In the genomic region with DNA sequence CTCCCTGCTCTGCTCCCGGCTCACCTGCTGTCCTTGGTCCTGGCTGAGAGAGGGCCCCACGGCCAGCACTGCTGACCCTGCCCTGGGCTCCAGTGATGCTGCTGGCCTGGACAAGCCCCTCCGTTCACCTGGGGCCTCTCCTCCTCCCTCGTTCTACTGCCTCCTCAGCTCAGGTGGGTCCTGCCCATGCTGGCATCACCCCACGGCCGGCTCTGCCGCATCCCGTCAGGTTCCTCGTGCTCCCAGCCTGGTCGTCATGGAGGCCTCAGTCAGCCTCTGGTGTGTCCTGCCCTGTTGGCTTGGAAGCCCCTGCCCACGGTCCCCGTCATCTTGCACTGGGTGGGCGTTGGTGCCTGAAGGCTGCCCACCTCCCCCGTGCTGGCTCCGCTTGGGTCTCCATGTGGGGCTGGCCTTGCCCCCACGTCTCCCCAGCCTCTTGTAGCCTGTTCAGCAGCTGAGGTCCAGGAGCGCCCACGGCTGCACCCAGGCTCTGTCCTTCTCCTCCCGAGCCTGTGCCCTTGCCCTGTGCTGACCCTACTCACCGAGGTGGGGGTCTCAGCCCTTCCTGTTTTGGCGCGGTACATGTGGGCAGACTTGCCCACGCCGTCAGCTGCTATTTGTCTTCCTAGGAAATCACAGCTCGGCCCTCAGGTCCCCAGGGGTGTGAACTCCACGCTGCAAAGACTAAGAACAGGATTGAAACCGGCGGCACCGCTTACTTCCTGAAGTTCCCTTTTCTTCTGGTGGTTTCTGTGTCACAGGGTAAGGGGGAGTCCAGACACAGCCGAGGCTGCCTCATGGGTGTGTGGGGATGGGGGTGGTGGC, we compare ENCODE assay signal across 22 cellular contexts.
A peak's percentile ranks its signal among the peaks of the same experiment; 100 is the strongest.
DNase-seq lines count a peak whose midpoint lies in the region; ATAC-seq, FAIRE-seq and TF ChIP-seq lines count a peak whose summit lies in the region.
"Had no signal": no experiment of that assay in that cellular context is flagged by ENCODE, and none has a peak within 500 bp of the region (broad histone marks: within the 10 kb centered on the region; RNA-seq: fewer than 3 reads in every experiment).

No MANE protein-coding gene starts in this region.

- no peaks in the 10 kb centered on the region for H3K4me1 ChIP-seq in HEK293 (ENCODE audit: control insufficient read depth, insufficient read depth, low read length)
- peaks cover 9% of the 10 kb centered on the region for H3K4me1 ChIP-seq in GM12878 (ENCODE audit: control insufficient read depth, insufficient read depth, low read length)
- no peaks in the 10 kb centered on the region for H3K4me1 ChIP-seq in prostate gland (replicated peaks)
- H3K4me1 ChIP-seq in transverse colon = no peaks in the 10 kb centered on the region
- H3K4me1 ChIP-seq in CD4-positive, alpha-beta memory T cell (ENCODE audit: insufficient read depth, low read length) = no peaks in the 10 kb centered on the region
- H3K4me1 ChIP-seq: HAP-1 had no signal

- peaks cover 4 to 6% of the 10 kb centered on the region in 2 donors for H3K27me3 Mint-ChIP-seq in CD4-positive, alpha-beta memory T cell
- H3K27me3 Mint-ChIP-seq: activated CD8-positive, alpha-beta memory T cell treated with anti-CD3 and anti-CD28 coated beads, Interleukin-2, amount 10 ng/mL, durations not matched to agents 7 days and 5 days had no signal

- peaks cover 0 to 3% (median under 1%) of the 10 kb centered on the region in 4 donors for H3K4me1 Mint-ChIP-seq in CD4-positive, alpha-beta memory T cell
- H3K4me1 Mint-ChIP-seq: activated CD8-positive, alpha-beta memory T cell treated with anti-CD3 and anti-CD28 coated beads, Interleukin-2, amount 10 ng/mL, durations not matched to agents 7 days and 5 days had no signal

- H3K27ac ChIP-seq in HEK293 (ENCODE audit: extremely low read depth, low read depth, low read length) (no peak overlapping the region), GM12878 (ENCODE audit: control insufficient read depth, insufficient read depth) (no peak overlapping the region), prostate gland (no peak overlapping the region), transverse colon (no peak overlapping the region)
- no peak overlapping the region for H3K27ac ChIP-seq in CD4-positive, alpha-beta memory T cell (ENCODE audit: low read depth, low read length)
- H3K27ac ChIP-seq: C4-2B, thoracic aorta had no signal

- TF ChIP-seq POLR2A in GM12878 (IDR thresholded peaks at IDR 0.05; ENCODE audit: low read depth, low read length) (no peak), prostate gland (IDR thresholded peaks at IDR 0.05) (no peak), transverse colon (IDR thresholded peaks at IDR 0.05) (no peak)

- POLR2A ChIA-PET in HEK293 (lab: Yijun Ruan, JAX) (no interaction called here), GM12878 (lab: Charles Lee) (no interaction called here)
- POLR2A ChIA-PET in CD4-positive, alpha-beta memory T cell (lab: Charles Lee; ENCODE audit: partially characterized antibody) = no interaction called here

- SMC1A ChIA-PET in GM12878 (lab: Charles Lee; ENCODE audit: uncharacterized antibody, unreplicated experiment) = interaction anchor here (0.7 kb wide), 1 partner anchor 12 kb away, joined by 3 read pairs; no protein-coding TSS in a partner anchor

- no peak for FAIRE-seq in GM12878 (lab: Jason Lieb, UNC)

- H3K4me3 Mint-ChIP-seq in CD4-positive, alpha-beta memory T cell = no peak overlapping the region
- H3K4me3 Mint-ChIP-seq: activated CD8-positive, alpha-beta memory T cell treated with anti-CD3 and anti-CD28 coated beads, Interleukin-2, amount 10 ng/mL, durations not matched to agents 7 days and 5 days; T-helper 1 cell treated with Interleukin-12 subunit alpha and Interleukin-12 subunit beta and Interleukin-4 antibody, amounts not matched to agents 30 μg/mL and 1 μg/mL, for 36 hours had no signal

- H3K4me3 ChIP-seq in HEK293 (ENCODE audit: low read depth, low read length) (no peak overlapping the region), GM12878 (no peak overlapping the region), prostate gland (no peak overlapping the region), transverse colon (no peak overlapping the region)
- no peak overlapping the region for H3K4me3 ChIP-seq in CD4-positive, alpha-beta memory T cell (ENCODE audit: low read length in 2 of 2)
- H3K4me3 ChIP-seq: HAP-1, skin epidermis, thoracic aorta had no signal

- BruUV-seq in GM12878 (replicated peaks; lab: Mats Ljungman, UMichigan) = no TSS peak

- DNase-seq in GM13977 (ENCODE audit: low spot score) = peak; percentile 38
- DNase-seq in GM12878 (ENCODE audit: low read depth, low spot score) = no peak
- peak; percentile 2 for DNase-seq in prostate gland (ENCODE audit: low spot score)
- DNase-seq in transverse colon = no peak
- DNase-seq in CD4-positive, alpha-beta memory T cell = no peak
- DNase-seq: activated CD4-positive, CD25-positive, alpha-beta regulatory T cell; activated CD8-positive, alpha-beta memory T cell treated with anti-CD3 and anti-CD28 coated beads, Interleukin-2, amount 10 ng/mL, durations not matched to agents 7 days and 5 days; anterior cingulate cortex; cerebellar nuclear complex; DMS153; NCI-H2081 treated with DMSO at 0.1 percent for 48 hours; NCI-H510A; SHP77 treated with DMSO at 0.1 percent for 48 hours; stimulated activated CD4-positive, alpha-beta T cell treated with anti-CD3 and anti-CD28 coated beads, Interleukin-4, amount 100 ng/mL, for 24 hours had no signal

- H3K27me3 ChIP-seq in GM12878 (replicated peaks in 1 of 2; ENCODE audit: control insufficient read depth in 2 of 2, insufficient read depth in 2 of 2, low read length in 1 of 2) (no peaks in the 10 kb centered on the region; a peak in 2 of 4 replicates), prostate gland (replicated peaks; ENCODE audit: insufficient read depth) (no peaks in the 10 kb centered on the region), transverse colon (no peaks in the 10 kb centered on the region)
- no peaks in the 10 kb centered on the region for H3K27me3 ChIP-seq in CD4-positive, alpha-beta memory T cell (ENCODE audit: insufficient read depth, low read length)

- peak; percentile 85 for ATAC-seq in GM12878
- no peak for ATAC-seq in GM21515 (IDR thresholded peaks at IDR 0.05; ENCODE audit: unreplicated experiment)
- ATAC-seq in HG03469 (IDR thresholded peaks at IDR 0.05; ENCODE audit: unreplicated experiment) = no peak
- ATAC-seq: activated CD8-positive, alpha-beta memory T cell treated with anti-CD3 and anti-CD28 coated beads, Interleukin-2, amount 10 ng/mL, durations not matched to agents 7 days and 5 days had no signal

- intact Hi-C loops in GM12878 (cut with micrococcal nuclease; ENCODE audit: unreplicated experiment) = no loop called here
- intact Hi-C loops in prostate gland (cut with DNase I) = no loop called here
- intact Hi-C loops in transverse colon (cut with DNase I; ENCODE audit: low total_unique reads) = no loop called here
- intact Hi-C loops in CD4-positive, alpha-beta memory T cell (cut with micrococcal nuclease) = no loop called here

- H3K27ac Mint-ChIP-seq in CD4-positive, alpha-beta memory T cell = peak overlapping the region in 1 of 7 donors; percentile 46
- H3K27ac Mint-ChIP-seq: activated CD8-positive, alpha-beta memory T cell treated with anti-CD3 and anti-CD28 coated beads, Interleukin-2, amount 10 ng/mL, durations not matched to agents 7 days and 5 days; T-helper 1 cell treated with Interleukin-12 subunit alpha and Interleukin-12 subunit beta and Interleukin-4 antibody, amounts not matched to agents 30 μg/mL and 1 μg/mL, for 36 hours had no signal

- H4K20me1 ChIP-seq in GM12878 (ENCODE audit: control insufficient read depth, insufficient read depth) = no peaks in the 10 kb centered on the region

- no peaks in the 10 kb centered on the region for H3K36me3 Mint-ChIP-seq in CD4-positive, alpha-beta memory T cell
- H3K36me3 Mint-ChIP-seq: activated CD8-positive, alpha-beta memory T cell treated with anti-CD3 and anti-CD28 coated beads, Interleukin-2, amount 10 ng/mL, durations not matched to agents 7 days and 5 days had no signal

- RAD21 ChIA-PET in GM12878 (lab: Charles Lee; ENCODE audit: unreplicated experiment) = no interaction called here

- CTCF ChIA-PET in HEK293 (lab: Yijun Ruan, JAX) (no interaction called here), GM12878 (lab: Yijun Ruan, JAX) (no interaction called here)
- CTCF ChIA-PET in CD4-positive, alpha-beta memory T cell (lab: Charles Lee; ENCODE audit: partially characterized antibody) = no interaction called here

- no peaks in the 10 kb centered on the region for H3K79me2 ChIP-seq in GM12878 (ENCODE audit: control insufficient read depth, insufficient read depth, low read length)

- WGBS in GM12878 (ENCODE audit: insufficient coverage, insufficient replicate concordance, low lambda C conversion rate, missing lambda C conversion rate) = 4% methylated on average over 30 of the region's 30 CpGs
- WGBS in prostate gland = 79% methylated on average over 30 of the region's 30 CpGs
- WGBS in transverse colon (ENCODE audit: low coverage in 1 of 2), 2 donors = 60 to 69% methylated on average over 1 to 27 of the region's 30 CpGs

- no peak for TF ChIP-seq RAD21 in GM12878 (IDR thresholded peaks at IDR 0.05; ENCODE audit: insufficient read depth, low read depth, low read length)

- H3K36me3 ChIP-seq in HEK293 (ENCODE audit: control insufficient read depth in 2 of 2, insufficient read depth in 1 of 2, low read length in 2 of 2) (no peaks in the 10 kb centered on the region), GM12878 (ENCODE audit: control insufficient read depth in 2 of 2, insufficient read depth in 2 of 2, low read length in 1 of 2) (no peaks in the 10 kb centered on the region), prostate gland (no peaks in the 10 kb centered on the region), transverse colon (no peaks in the 10 kb centered on the region)
- H3K36me3 ChIP-seq in CD4-positive, alpha-beta memory T cell (ENCODE audit: insufficient read depth, low read length) = no peaks in the 10 kb centered on the region
- H3K36me3 ChIP-seq: HAP-1, thoracic aorta had no signal

- in situ Hi-C loops in GM13977 (cut with MboI; ENCODE audit: low pct_unique_long_range_greater_than_20kb, low sequenced_read_pairs, unreplicated experiment) = no loop called here
- in situ Hi-C loops in GM12878 (cut with MboI) = no loop called here
- in situ Hi-C loops in transverse colon (cut with MboI; ENCODE audit: low pct_ligation_motif_present in 1 of 4, low pct_unique_long_range_greater_than_20kb in 1 of 4, low sequenced_read_pairs in 3 of 4) = no loop called here

- H3K9me3 ChIP-seq in HEK293 (ENCODE audit: control insufficient read depth, insufficient read depth, low read depth, low read length) (no peaks in the 10 kb centered on the region), GM12878 (replicated peaks; ENCODE audit: control insufficient read depth, insufficient read depth, low read length) (no peaks in the 10 kb centered on the region; the same call in 2 of the 3 replicates), prostate gland (no peaks in the 10 kb centered on the region), transverse colon (no peaks in the 10 kb centered on the region)
- no peaks in the 10 kb centered on the region for H3K9me3 ChIP-seq in CD4-positive, alpha-beta memory T cell (ENCODE audit: control insufficient read depth in 1 of 2, low read length in 2 of 2)
- H3K9me3 ChIP-seq: HAP-1, thoracic aorta had no signal

- no peak overlapping the region for H2AFZ ChIP-seq in GM12878 (ENCODE audit: control insufficient read depth, low read depth, low read length)

- peaks cover 0 to 5% (median 0%) of the 10 kb centered on the region in 8 donors for H3K9me3 Mint-ChIP-seq in CD4-positive, alpha-beta memory T cell
- H3K9me3 Mint-ChIP-seq: T-helper 1 cell treated with Interleukin-12 subunit alpha and Interleukin-12 subunit beta and Interleukin-4 antibody, amounts not matched to agents 30 μg/mL and 1 μg/mL, for 36 hours had no signal

- H3K4me2 ChIP-seq in GM12878 (ENCODE audit: control insufficient read depth, insufficient read depth) = 0 out of 2 replicates have a peak overlapping the region, but pooled peaks have one; percentile 17

- TF ChIP-seq EP300 in GM12878 (IDR thresholded peaks at IDR 0.05; ENCODE audit: borderline replicate concordance in 1 of 2, control insufficient read depth in 1 of 2, low read depth in 2 of 2, low read length in 2 of 2) (no peak), transverse colon (IDR thresholded peaks at IDR 0.05; ENCODE audit: low read depth) (no peak)

- no peak overlapping the region for H3K9ac ChIP-seq in GM12878 (ENCODE audit: control insufficient read depth, insufficient read depth, low read length)

- TF ChIP-seq CTCF in GM13977 (IDR thresholded peaks at IDR 0.05; ENCODE audit: extremely low read depth, insufficient read depth, missing control alignments) = no peak
- no peak for TF ChIP-seq CTCF in HEK293 (tag by site-specific recombination; IDR thresholded peaks at IDR 0.05)
- TF ChIP-seq CTCF in GM12878 (IDR thresholded peaks at IDR 0.05 in 2 of 3, conservative IDR thresholded peaks at IDR 0.05 in 1 of 3; ENCODE audit: control insufficient read depth in 2 of 3, extremely low read depth in 1 of 3, insufficient read depth in 1 of 3, low read depth in 3 of 3, low read length in 3 of 3) = no peak
- TF ChIP-seq CTCF in prostate gland (IDR thresholded peaks at IDR 0.05) = no peak
- no peak for TF ChIP-seq CTCF in transverse colon (IDR thresholded peaks at IDR 0.05)

Comparison
In these comparisons a context has a peak if more than half of its experiments do, and no peak if none do; other contexts are left out.
1. DNase-seq: peak in GM13977 (single experiment) and prostate gland (single experiment); none in GM12878 (single experiment), transverse colon (single experiment) and CD4-positive, alpha-beta memory T cell (0 of 5).